In genomic region chr16:83769397-83770008, GRCh38 we compare ENCODE assay signal across 14 cellular contexts. TPM values are rescaled to one million over a fixed set of nuclear protein-coding genes. Genes with fewer than 3 reads are reported as not detected.
DNase-seq lines count a peak whose midpoint lies in the region; ATAC-seq lines count a peak whose summit lies in the region.
"Had no signal": no experiment of that assay in that cellular context is flagged by ENCODE, and none has a peak within 500 bp of the region (broad histone marks: within the 10 kb centered on the region; RNA-seq: fewer than 3 reads in every experiment).

No MANE protein-coding gene starts in this region.

- H3K4me3 Mint-ChIP-seq in IgD-negative memory B cell: peak overlapping the region in 3 of 4 donors; percentile 7 to 90 (median 10)
- H3K4me3 Mint-ChIP-seq: activated naive CD4-positive, alpha-beta T cell treated with anti-CD3 and anti-CD28 coated beads, Interleukin-2, amount 10 ng/mL, durations not matched to agents 7 days and 5 days had no signal

- ATAC-seq in HG03159 (IDR thresholded peaks at IDR 0.05; ENCODE audit: unreplicated experiment): no peak
- no peak for ATAC-seq in aorta (ENCODE audit: low FRiP score)
- ATAC-seq in HG03280 (IDR thresholded peaks at IDR 0.05; ENCODE audit: unreplicated experiment): no peak

- no peaks in the 10 kb centered on the region for H3K36me3 ChIP-seq in aorta (ENCODE audit: control insufficient read depth in 1 of 2, insufficient read depth in 2 of 2, low read length in 1 of 2)
- H3K36me3 ChIP-seq: neutrophil had no signal

- H3K9me3 ChIP-seq in aorta (ENCODE audit: control insufficient read depth, low read length): no peaks in the 10 kb centered on the region
- H3K9me3 ChIP-seq: neutrophil had no signal

- no peaks in the 10 kb centered on the region for H3K27me3 Mint-ChIP-seq in IgD-negative memory B cell

- peak overlapping the region; percentile 51 for H3K27ac ChIP-seq in temporal lobe (ENCODE audit: low read depth, low read length)
- H3K27ac ChIP-seq in aorta (ENCODE audit: low read depth in 1 of 2, low read length in 2 of 2): no peak overlapping the region
- H3K27ac ChIP-seq: neutrophil, skin epidermis had no signal

- intact Hi-C loops in aorta (cut with DNase I): no loop called here

- no peak overlapping the region for H3K4me3 ChIP-seq in aorta (ENCODE audit: low read length in 2 of 2)
- H3K4me3 ChIP-seq: skin epidermis had no signal

- peaks cover 0 to 2% of the 10 kb centered on the region in 2 donors for H3K4me1 ChIP-seq in aorta (ENCODE audit: control insufficient read depth in 1 of 2, insufficient read depth in 2 of 2, low read length in 2 of 2)

- peaks cover 0 to 6% (median 0%) of the 10 kb centered on the region in 3 donors for H3K9me3 Mint-ChIP-seq in IgD-negative memory B cell
- H3K9me3 Mint-ChIP-seq: activated naive CD4-positive, alpha-beta T cell treated with anti-CD3 and anti-CD28 coated beads, Interleukin-2, amount 10 ng/mL, durations not matched to agents 7 days and 5 days had no signal

- peak; percentile 20 for DNase-seq in SW480 (ENCODE audit: low spot score)
- DNase-seq in iPS DF 19.7 (ENCODE audit: low read depth, low spot score): peak; percentile 72
- DNase-seq in aorta: no peak
- DNase-seq: activated CD8-positive, alpha-beta memory T cell treated with anti-CD3 and anti-CD28 coated beads for 24 hours; activated naive CD4-positive, alpha-beta T cell treated with anti-CD3 and anti-CD28 coated beads, Interleukin-2, amount 10 ng/mL, durations not matched to agents 7 days and 5 days; NCI-H1694; NCI-H524; T-helper 9 cell had no signal

- peaks cover 5% of the 10 kb centered on the region for H3K36me3 Mint-ChIP-seq in IgD-negative memory B cell
- H3K36me3 Mint-ChIP-seq: activated naive CD4-positive, alpha-beta T cell treated with anti-CD3 and anti-CD28 coated beads, Interleukin-2, amount 10 ng/mL, durations not matched to agents 7 days and 5 days had no signal

- peak overlapping the region in 1 of 3 donors; percentile 55 for H3K27ac Mint-ChIP-seq in IgD-negative memory B cell
- H3K27ac Mint-ChIP-seq: activated naive CD4-positive, alpha-beta T cell treated with anti-CD3 and anti-CD28 coated beads, Interleukin-2, amount 10 ng/mL, durations not matched to agents 7 days and 5 days had no signal

- H3K27me3 ChIP-seq in aorta (ENCODE audit: control insufficient read depth in 1 of 2, insufficient read depth in 2 of 2, low read length in 1 of 2): no peaks in the 10 kb centered on the region
- H3K27me3 ChIP-seq: neutrophil had no signal

- 79 to 87% methylated on average over 5 of the region's 5 CpGs for WGBS in aorta, 2 donors

- peaks cover 7 to 16% (median 12%) of the 10 kb centered on the region in 3 donors for H3K4me1 Mint-ChIP-seq in IgD-negative memory B cell
- H3K4me1 Mint-ChIP-seq: activated naive CD4-positive, alpha-beta T cell treated with anti-CD3 and anti-CD28 coated beads, Interleukin-2, amount 10 ng/mL, durations not matched to agents 7 days and 5 days had no signal

RNA-seq across cellular contexts. Expression of gene HSBP1, which starts 38.3 kb away (rescaled TPM):
- polyA plus RNA-seq in IgD-negative memory B cell (41.4 TPM), aorta (10 to 100 TPM; 24.0 to 27.2 TPM)
- total RNA-seq in temporal lobe (70.6 TPM), aorta (10 to 100 TPM; 71.0 to 74.3 TPM)

Comparison
In these comparisons a context has a peak if more than half of its experiments do, and no peak if none do; other contexts are left out.
1. DNase-seq: peak in SW480 (single experiment) and iPS DF 19.7 (single experiment); none in aorta (0 of 2).